Comparison of ENCODE assay signal across 1 cellular context in genomic region chr13:94708031-94708571, GRCh38.
TF ChIP-seq lines count a peak whose summit lies in the region.

No MANE protein-coding gene starts in this region.

TF ChIP-seq in H1, 55 proteins besides CTCF, POLR2A, EP300 and RAD21 (continued from another document):
- TF ChIP-seq ATF2 (IDR thresholded peaks at IDR 0.05; ENCODE audit: low read length) (no peak), USF2 (IDR thresholded peaks at IDR 0.05; ENCODE audit: low read length) (no peak), MAFK (IDR thresholded peaks at IDR 0.05; ENCODE audit: low read depth, low read length) (0 out of 2 replicates have a peak, but pooled peaks have one; percentile 22), JUND (IDR thresholded peaks at IDR 0.05; ENCODE audit: low read length) (no peak), CEBPB (IDR thresholded peaks at IDR 0.05; ENCODE audit: low read depth, low read length) (no peak), ZNF274 (IDR thresholded peaks at IDR 0.05; ENCODE audit: borderline replicate concordance, extremely low read depth, low read length) (no peak), TAF7 (optimal IDR thresholded peaks at IDR 0.05; ENCODE audit: borderline replicate concordance, low read depth, low read length) (peak; percentile 25), CREB1 (IDR thresholded peaks at IDR 0.05) (no peak), ASH2L (IDR thresholded peaks at IDR 0.05; ENCODE audit: low read length) (peak; percentile 40), TEAD4 (IDR thresholded peaks at IDR 0.05; ENCODE audit: low read depth, low read length) (no peak)
TF ChIP-seq in H1: peak in this region for 4.
